ENCODE assay signal across 6 cellular contexts in genomic region chr16:30076276-30076791, GRCh38. TPM values are rescaled to one million over a fixed set of nuclear protein-coding genes. Genes with fewer than 3 reads are reported as not detected.
DNase-seq lines count a peak whose midpoint lies in the region; ATAC-seq and TF ChIP-seq lines count a peak whose summit lies in the region.

No MANE protein-coding gene starts in this region.

- no peaks in the 10 kb centered on the region for H3K27me3 ChIP-seq in Peyer's patch
- no peaks in the 10 kb centered on the region for H3K27me3 ChIP-seq in right cardiac atrium (ENCODE audit: control insufficient read depth, insufficient read depth)
- no peaks in the 10 kb centered on the region for H3K27me3 ChIP-seq in uterus

- H3K27ac ChIP-seq in Peyer's patch: peak overlapping the region; percentile 88 to 93 (median 88)
- peak overlapping the region; percentile 38 for H3K27ac ChIP-seq in right cardiac atrium (ENCODE audit: low read length)
- H3K27ac ChIP-seq in uterus: peak overlapping the region; percentile 82 to 88

- H3K4me1 ChIP-seq in Peyer's patch: peaks cover 0 to 29% (median 4%) of the 10 kb centered on the region in 4 donors
- H3K4me1 ChIP-seq in right cardiac atrium (ENCODE audit: control insufficient read depth, insufficient read depth, low read length): no peaks in the 10 kb centered on the region
- H3K4me1 ChIP-seq in uterus: peaks cover 6 to 7% of the 10 kb centered on the region in 2 donors

- peak; percentile 33 for ATAC-seq in GM21737 (IDR thresholded peaks at IDR 0.05; ENCODE audit: unreplicated experiment)
- peak; percentile 16 to 42 for ATAC-seq in right cardiac atrium

- 1% methylated on average over 33 of the region's 33 CpGs for WGBS in right cardiac atrium

- TF ChIP-seq CTCF in Peyer's patch (IDR thresholded peaks at IDR 0.05) (no peak), uterus (IDR thresholded peaks at IDR 0.05) (no peak)

- H3K4me3 ChIP-seq in Peyer's patch (peak overlapping the region; percentile 69 to 95 (median 88)), right cardiac atrium (ENCODE audit: low read length) (peak overlapping the region; percentile 82), uterus (peak overlapping the region; percentile 56 to 99)

- intact Hi-C loops in right cardiac atrium (cut with DNase I): no loop called here
- intact Hi-C loops in uterus (cut with DNase I; ENCODE audit: low total_unique reads): no loop called here

- no peak for TF ChIP-seq POLR2A in Peyer's patch (IDR thresholded peaks at IDR 0.05)
- TF ChIP-seq POLR2A in uterus (IDR thresholded peaks at IDR 0.05): no peak

- H3K9me3 ChIP-seq in Peyer's patch: no peaks in the 10 kb centered on the region
- H3K9me3 ChIP-seq in right cardiac atrium (ENCODE audit: control insufficient read depth, low read length): no peaks in the 10 kb centered on the region
- no peaks in the 10 kb centered on the region for H3K9me3 ChIP-seq in uterus

- DNase-seq in Peyer's patch (peak in 1 of 3 donors; percentile 63), right cardiac atrium (peak; percentile 36 to 75 (median 66)), uterus (no peak), activated gamma-delta T cell (lab: John Stamatoyannopoulos, UW) (no peak), dedifferentiated amniotic fluid mesenchymal stem cell (ENCODE audit: extremely low spot score) (no peak)

- H3K36me3 ChIP-seq in Peyer's patch (peaks cover 0 to 51% (median 0%) of the 10 kb centered on the region in 3 donors), uterus (no peaks in the 10 kb centered on the region)

RNA-seq across cellular contexts. Expression of gene PPP4C, which starts 0.5 kb away (rescaled TPM):
- 10 to 100 TPM; 43.7 to 79.4 (median 56.6) TPM for total RNA-seq in Peyer's patch
- 10 to 100 TPM; 31.3 to 40.8 (median 36.0) TPM for total RNA-seq in right cardiac atrium
- polyA plus RNA-seq in right cardiac atrium: 51.8 TPM
- total RNA-seq in uterus: 10 to 100 TPM; 15.6 to 78.5 (median 64.5) TPM

RNA-seq across cellular contexts. Expression of gene ALDOA, which starts 10.8 kb away (rescaled TPM):
- 1,000 to 10,000 TPM in 1 of 4 donors, 100 to 1,000 TPM in 3; 427 to 1,063 (median 887) TPM for total RNA-seq in Peyer's patch
- 1,000 to 10,000 TPM; 2,625 to 3,581 (median 3,363) TPM for total RNA-seq in right cardiac atrium
- polyA plus RNA-seq in right cardiac atrium: 3,115 TPM
- 100 to 1,000 TPM; 175 to 905 (median 489) TPM for total RNA-seq in uterus

RNA-seq across cellular contexts. Expression of gene TBX6, which starts 15.4 kb away (rescaled TPM):
- total RNA-seq in Peyer's patch: 1 to 10 TPM in 3 of 4 donors, under 1 TPM in 1; 0.53 to 3.4 (median 2.2) TPM
- 1 to 10 TPM in 2 of 4 donors, under 1 TPM in 2; 0.67 to 1.2 (median 1.0) TPM for total RNA-seq in right cardiac atrium
- 0.93 TPM for polyA plus RNA-seq in right cardiac atrium
- total RNA-seq in uterus: 1 to 10 TPM in 1 of 4 donors, under 1 TPM in 1, not detected in 2; 0.21 to 1.3 TPM

RNA-seq across cellular contexts. Expression of gene YPEL3, which starts 19.7 kb away (rescaled TPM):
- total RNA-seq in Peyer's patch (100 to 1,000 TPM in 2 of 4 donors, 10 to 100 TPM in 2; 85.8 to 144 (median 113) TPM), right cardiac atrium (10 to 100 TPM; 54.4 to 79.2 (median 71.2) TPM), uterus (100 to 1,000 TPM in 1 of 4 donors, 10 to 100 TPM in 2, 1 to 10 TPM in 1; 9.2 to 158 (median 36.4) TPM)
- 118 TPM for polyA plus RNA-seq in right cardiac atrium

RNA-seq across cellular contexts. Expression of gene GDPD3, which starts 37.0 kb away (rescaled TPM):
- 10 to 100 TPM in 3 of 4 donors, 1 to 10 TPM in 1; 9.1 to 25.6 (median 14.6) TPM for total RNA-seq in Peyer's patch
- 1 to 10 TPM; 1.3 to 3.7 (median 3.2) TPM for total RNA-seq in right cardiac atrium
- polyA plus RNA-seq in right cardiac atrium: 2.6 TPM
- total RNA-seq in uterus: 10 to 100 TPM in 1 of 4 donors, 1 to 10 TPM in 2, not detected in 1; 1.4 to 16.7 (median 2.3) TPM

Comparison
In these comparisons a context has a peak if more than half of its experiments do, and no peak if none do; other contexts are left out.
1. DNase-seq: peak in right cardiac atrium (3 of 3); none in uterus (0 of 2), activated gamma-delta T cell (single experiment) and dedifferentiated amniotic fluid mesenchymal stem cell (single experiment).
2. H3K27ac ChIP-seq: peak in every context shown above with its lines; median percentile 88 in Peyer's patch; 85 in uterus; 38 in right cardiac atrium.
3. Peak in every context shown above with its lines, with median percentiles within 50 percentile points of each other: H3K4me3 ChIP-seq.